9 cellular contexts compared by ENCODE assay signal in the genomic region with DNA sequence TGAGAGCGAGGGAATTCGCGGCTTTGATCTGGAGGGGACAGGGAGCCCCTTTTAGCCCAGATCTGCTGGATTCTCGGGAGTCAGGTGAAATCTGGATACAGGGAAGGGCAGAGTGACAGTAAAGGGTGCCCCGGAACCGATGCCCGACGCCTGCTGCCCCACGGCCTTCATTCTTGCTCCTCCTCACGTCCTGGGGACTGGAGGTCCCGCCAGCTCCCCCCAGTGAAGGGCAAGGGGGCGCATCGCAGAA. TPM values are rescaled to one million over a fixed set of nuclear protein-coding genes. Genes with fewer than 3 reads are reported as not detected.
DNase-seq lines count a peak whose midpoint lies in the region; ATAC-seq, FAIRE-seq and TF ChIP-seq lines count a peak whose summit lies in the region.
"Had no signal": no experiment of that assay in that cellular context is flagged by ENCODE, and none has a peak within 500 bp of the region (broad histone marks: within the 10 kb centered on the region; RNA-seq: fewer than 3 reads in every experiment).

No MANE protein-coding gene starts in this region.

- H3K36me3 ChIP-seq in H7 (replicated peaks; ENCODE audit: control insufficient read depth, insufficient read depth, low read length) (no peaks in the 10 kb centered on the region), keratinocyte (ENCODE audit: control insufficient read depth in 2 of 2, extremely low read depth in 1 of 2, insufficient read depth in 2 of 2, low read length in 2 of 2) (no peaks in the 10 kb centered on the region), kidney (ENCODE audit: control insufficient read depth in 1 of 2, insufficient read depth in 2 of 2, low read length in 2 of 2) (no peaks in the 10 kb centered on the region)
- H3K36me3 ChIP-seq: tibial nerve had no signal

- peak overlapping the region; percentile 94 for H3K27ac Mint-ChIP-seq in activated naive CD8-positive, alpha-beta T cell treated with anti-CD3 and anti-CD28 coated beads, Interleukin-2, amount 50 U/mL, for 24 hours

- dilution Hi-C loops in keratinocyte (cut with MboI; ENCODE audit: extremely low pct_ligation_motif_present, low sequenced_read_pairs): no loop called here

- no peaks in the 10 kb centered on the region for H3K9me1 ChIP-seq in keratinocyte (ENCODE audit: control insufficient read depth, extremely low read depth, insufficient read depth, low read length)

- TF ChIP-seq EP300 in A549 (IDR thresholded peaks at IDR 0.05): no peak

- peaks cover 73% of the 10 kb centered on the region for H3K27me3 Mint-ChIP-seq in activated naive CD8-positive, alpha-beta T cell treated with anti-CD3 and anti-CD28 coated beads, Interleukin-2, amount 50 U/mL, for 24 hours

- 0 out of 2 replicates have a peak, but pooled peaks have one; percentile 16 for TF ChIP-seq POLR2A in A549 (IDR thresholded peaks at IDR 0.05; ENCODE audit: low read length)

- H3K9me3 Mint-ChIP-seq in activated naive CD8-positive, alpha-beta T cell treated with anti-CD3 and anti-CD28 coated beads, Interleukin-2, amount 50 U/mL, for 24 hours: no peaks in the 10 kb centered on the region

- ATAC-seq in A549: peak; percentile 13 to 15
- ATAC-seq in activated naive CD8-positive, alpha-beta T cell treated with anti-CD3 and anti-CD28 coated beads, Interleukin-2, amount 50 U/mL, for 24 hours: no peak

- no peaks in the 10 kb centered on the region for H3K79me2 ChIP-seq in keratinocyte (ENCODE audit: control insufficient read depth, insufficient read depth, low read length)

- H2AFZ ChIP-seq in keratinocyte (ENCODE audit: control insufficient read depth, low read length): peak overlapping the region; percentile 99

- intact Hi-C loops in kidney (cut with DNase I): no loop called here

- TF ChIP-seq RAD21 in A549 (conservative IDR thresholded peaks at IDR 0.05 in 1 of 2, IDR thresholded peaks at IDR 0.05 in 1 of 2): no peak

- H3K27me3 ChIP-seq in H7 (ENCODE audit: control insufficient read depth, insufficient read depth, low read length): peaks cover 22% of the 10 kb centered on the region
- H3K27me3 ChIP-seq in keratinocyte (ENCODE audit: control insufficient read depth, extremely low read depth, insufficient read depth, low read length): no peaks in the 10 kb centered on the region

- H3K4me1 ChIP-seq in A549 (peaks cover 14% of the 10 kb centered on the region), keratinocyte (ENCODE audit: control insufficient read depth, extremely low read depth, insufficient read depth, low read length) (peaks cover 19% of the 10 kb centered on the region), kidney (ENCODE audit: control insufficient read depth in 1 of 2, insufficient read depth in 1 of 2, low read depth in 1 of 2, low read length in 2 of 2) (peaks cover 0 to 6% of the 10 kb centered on the region in 2 donors)

- no peak for TF ChIP-seq CTCF in A549 (IDR thresholded peaks at IDR 0.05)
- no peak for TF ChIP-seq CTCF in keratinocyte (optimal IDR thresholded peaks at IDR 0.05 in 1 of 3, IDR thresholded peaks at IDR 0.05 in 1 of 3, conservative IDR thresholded peaks at IDR 0.05 in 1 of 3; ENCODE audit: extremely low read depth in 1 of 3, insufficient read depth in 2 of 3, low read length in 3 of 3)
- TF ChIP-seq CTCF in kidney (IDR thresholded peaks at IDR 0.05; ENCODE audit: borderline replicate concordance, extremely low read depth, insufficient read depth): no peak

- peaks cover 12% of the 10 kb centered on the region for H3K36me3 Mint-ChIP-seq in activated naive CD8-positive, alpha-beta T cell treated with anti-CD3 and anti-CD28 coated beads, Interleukin-2, amount 50 U/mL, for 24 hours (ENCODE audit: low read depth)

- DNase-seq in A549 (ENCODE audit: low read depth in 1 of 2, low spot score in 1 of 2) (no peak), H7 (no peak), keratinocyte (ENCODE audit: low read depth, low spot score) (no peak), globus pallidus (ENCODE audit: low spot score) (no peak), HTR-8/SVneo (ENCODE audit: insufficient read length, low spot score) (no peak), kidney (no peak)
- no peak for DNase-seq in activated naive CD8-positive, alpha-beta T cell treated with anti-CD3 and anti-CD28 coated beads, Interleukin-2, amount 50 U/mL, for 24 hours
- no peak for DNase-seq in stimulated activated naive CD4-positive, alpha-beta T cell (lab: John Stamatoyannopoulos, UW)

- FAIRE-seq in A549 (lab: Jason Lieb, UNC): no peak
- no peak for FAIRE-seq in keratinocyte (lab: Jason Lieb, UNC)
- FAIRE-seq in HTR-8/SVneo (lab: Jason Lieb, UNC): no peak
- no peak for FAIRE-seq in kidney (lab: Jason Lieb, UNC)

- H3K4me2 ChIP-seq in A549 (peak overlapping the region; percentile 91), keratinocyte (ENCODE audit: control insufficient read depth, extremely low read depth, insufficient read depth, low read depth, low read length) (peak overlapping the region; percentile 90)

- H3K4me3 ChIP-seq in A549 (peak overlapping the region; percentile 71), H7 (ENCODE audit: insufficient read depth, low read depth, low read length) (peak overlapping the region; percentile 85), keratinocyte (ENCODE audit: control insufficient read depth in 2 of 3, extremely low read depth in 1 of 3, insufficient read depth in 2 of 3, low read depth in 1 of 3, low read length in 3 of 3) (peak overlapping the region; percentile 51 to 85 (median 84)), kidney (ENCODE audit: low read length in 2 of 2) (no peak overlapping the region)

- H3K4me1 Mint-ChIP-seq in activated naive CD8-positive, alpha-beta T cell treated with anti-CD3 and anti-CD28 coated beads, Interleukin-2, amount 50 U/mL, for 24 hours: peaks cover 55% of the 10 kb centered on the region

- 0% methylated on average over 5 of the region's 13 CpGs for WGBS in A549 (ENCODE audit: missing lambda C conversion rate)

- CTCF ChIA-PET in A549 (lab: Yijun Ruan, JAX): interaction anchor here (1.3 kb wide), 1 partner anchor 79 kb away, joined by 5 read pairs; no protein-coding TSS in a partner anchor

- no peaks in the 10 kb centered on the region for H4K20me1 ChIP-seq in keratinocyte (ENCODE audit: control insufficient read depth, extremely low read depth, insufficient read depth, low read length)

- POLR2A ChIA-PET in A549 (lab: Yijun Ruan, JAX): interaction anchor here (0.6 to 2.3 kb wide), 5 partner anchors 38 to 269 kb away, joined by 3 to 10 read pairs (median 4); partner anchors contain the start of genes ZNF213 and ZNF263

- H3K27ac ChIP-seq in A549 (peak overlapping the region; percentile 73 to 89), keratinocyte (ENCODE audit: control insufficient read depth, insufficient read depth, low read length) (peak overlapping the region; percentile 70), kidney (ENCODE audit: low read depth in 2 of 2, low read length in 2 of 2) (no peak overlapping the region)
- H3K27ac ChIP-seq: tibial nerve had no signal

- H3K9ac ChIP-seq in keratinocyte (ENCODE audit: control insufficient read depth, extremely low read depth, insufficient read depth, low read length) (peak overlapping the region; percentile 68), kidney (ENCODE audit: low read length in 2 of 2) (no peak overlapping the region)

- H3K4me3 Mint-ChIP-seq in activated naive CD8-positive, alpha-beta T cell treated with anti-CD3 and anti-CD28 coated beads, Interleukin-2, amount 50 U/mL, for 24 hours: peak overlapping the region; percentile 79

- H3K9me3 ChIP-seq in A549 (no peaks in the 10 kb centered on the region), keratinocyte (ENCODE audit: control insufficient read depth, low read depth, low read length) (no peaks in the 10 kb centered on the region), kidney (ENCODE audit: control insufficient read depth in 1 of 2, low read length in 2 of 2) (peaks cover 0 to 2% of the 10 kb centered on the region in 2 donors)

RNA-seq across cellular contexts. Expression of gene OR1F1, which starts 0.6 kb away (rescaled TPM):
- 1.3 and 1.6 TPM in 2 replicates for polyA plus RNA-seq in A549 (2011; rRNA removed)
- 0.63 and 1.1 TPM in 2 replicates for polyA plus RNA-seq in A549 (2012; cell fraction: cytosol; rRNA removed)
- 1.1 and 1.3 TPM in 2 replicates for polyA plus RNA-seq in A549 (2012; cell fraction: nucleus; rRNA removed)
- polyA plus RNA-seq in A549 (2017; fragmentation: RNase III; extraction: RNeasy Plus Mini Kit Qiagen cat#74134 plus additional on column Dnase treatment): 0.20 to 0.34 TPM (median 0.31 TPM) in 3 replicates
- polyA minus RNA-seq in A549 (2011; rRNA and poly(A)+ RNA removed): 3.2 and 4.6 TPM in 2 replicates
- total RNA-seq in H7 (2014; rRNA removed; shearing (Covaris generic)): not detected in 2 replicates
- 0.51 to 0.89 TPM (median 0.58 TPM) in 3 replicates for polyA plus RNA-seq in keratinocyte
- not detected for polyA plus RNA-seq in keratinocyte (2011; ENCODE audit: low read depth)
- 0.55 and 0.56 TPM in 2 replicates for polyA plus RNA-seq in keratinocyte (2011; cell fraction: cytosol; rRNA removed)
- polyA plus RNA-seq in keratinocyte (2011; cell fraction: nucleus; rRNA removed): 1.1 and 1.2 TPM in 2 replicates
- polyA plus RNA-seq in keratinocyte (2012; ENCODE audit: low replicate concordance): 0.29 TPM in 1 of 2 replicates, not detected in the other
- 1.0 to 3.6 TPM (median 2.7 TPM) in 3 replicates for polyA minus RNA-seq in keratinocyte
- polyA minus RNA-seq in keratinocyte (2011; cell fraction: cytosol; rRNA and poly(A)+ RNA removed): not detected
- polyA minus RNA-seq in keratinocyte (2011; cell fraction: nucleus; rRNA and poly(A)+ RNA removed): 0.93 TPM in 1 of 2 replicates, not detected in the other
- not detected for total RNA-seq in kidney
- polyA plus RNA-seq in kidney (ENCODE audit: insufficient read depth, low read depth, low replicate concordance): not detected
- total RNA-seq: tibial nerve had no signal

RNA-seq across cellular contexts. Expression of gene ZNF200, which starts 46.4 kb away (rescaled TPM):
- 7.4 and 7.5 TPM in 2 replicates for polyA plus RNA-seq in A549 (2011; rRNA removed)
- 2.7 and 3.4 TPM in 2 replicates for polyA plus RNA-seq in A549 (2012; cell fraction: cytosol; rRNA removed)
- 3.5 and 4.2 TPM in 2 replicates for polyA plus RNA-seq in A549 (2012; cell fraction: nucleus; rRNA removed)
- polyA plus RNA-seq in A549 (2017; fragmentation: RNase III; extraction: RNeasy Plus Mini Kit Qiagen cat#74134 plus additional on column Dnase treatment): 6.5 to 6.9 TPM (median 6.7 TPM) in 3 replicates
- polyA minus RNA-seq in A549 (2011; rRNA and poly(A)+ RNA removed): 7.5 and 8.6 TPM in 2 replicates
- 9.1 and 13.1 TPM in 2 replicates for total RNA-seq in H7 (2014; rRNA removed; shearing (Covaris generic))
- polyA plus RNA-seq in keratinocyte: 3.1 to 4.7 TPM (median 4.3 TPM) in 3 replicates
- polyA plus RNA-seq in keratinocyte (2011; ENCODE audit: low read depth): 2.2 TPM
- 1.9 and 3.6 TPM in 2 replicates for polyA plus RNA-seq in keratinocyte (2011; cell fraction: cytosol; rRNA removed)
- polyA plus RNA-seq in keratinocyte (2011; cell fraction: nucleus; rRNA removed): 7.4 and 9.2 TPM in 2 replicates
- 4.1 and 4.9 TPM in 2 replicates for polyA plus RNA-seq in keratinocyte (2012; ENCODE audit: low replicate concordance)
- polyA minus RNA-seq in keratinocyte: 2.0 to 6.3 TPM (median 2.7 TPM) in 3 replicates
- 2.5 TPM for polyA minus RNA-seq in keratinocyte (2011; cell fraction: cytosol; rRNA and poly(A)+ RNA removed)
- polyA minus RNA-seq in keratinocyte (2011; cell fraction: nucleus; rRNA and poly(A)+ RNA removed): 4.0 and 6.5 TPM in 2 replicates
- total RNA-seq in kidney: 9.6 TPM
- 3.3 TPM for polyA plus RNA-seq in kidney (ENCODE audit: insufficient read depth, low read depth, low replicate concordance)

RNA-seq across cellular contexts. Expression of gene ZNF213, which starts 53.8 kb away (rescaled TPM):
- polyA plus RNA-seq in A549 (2011; rRNA removed) (0.72 and 1.8 TPM in 2 replicates), A549 (2017; fragmentation: RNase III; extraction: RNeasy Plus Mini Kit Qiagen cat#74134 plus additional on column Dnase treatment) (5.9 to 6.2 TPM (median 6.1 TPM) in 3 replicates), keratinocyte (0.51 to 1.1 TPM (median 0.62 TPM) in 3 replicates), kidney (ENCODE audit: insufficient read depth, low read depth, low replicate concordance) (5.6 TPM)
- polyA plus RNA-seq in A549 (2012; cell fraction: cytosol; rRNA removed): 0.79 and 1.8 TPM in 2 replicates
- 2.2 and 2.3 TPM in 2 replicates for polyA plus RNA-seq in A549 (2012; cell fraction: nucleus; rRNA removed)
- 2.4 and 3.4 TPM in 2 replicates for polyA minus RNA-seq in A549 (2011; rRNA and poly(A)+ RNA removed)
- total RNA-seq in H7 (2014; rRNA removed; shearing (Covaris generic)): 5.5 and 6.3 TPM in 2 replicates
- polyA plus RNA-seq in keratinocyte (2011; ENCODE audit: low read depth): 1.5 TPM
- polyA plus RNA-seq in keratinocyte (2011; cell fraction: cytosol; rRNA removed): 0.77 and 2.4 TPM in 2 replicates
- 1.4 and 2.0 TPM in 2 replicates for polyA plus RNA-seq in keratinocyte (2011; cell fraction: nucleus; rRNA removed)
- polyA plus RNA-seq in keratinocyte (2012; ENCODE audit: low replicate concordance): 6.4 and 6.6 TPM in 2 replicates
- polyA minus RNA-seq in keratinocyte: 1.2 to 4.8 TPM (median 1.5 TPM) in 3 replicates
- 7.5 TPM for polyA minus RNA-seq in keratinocyte (2011; cell fraction: cytosol; rRNA and poly(A)+ RNA removed)
- 2.0 and 2.6 TPM in 2 replicates for polyA minus RNA-seq in keratinocyte (2011; cell fraction: nucleus; rRNA and poly(A)+ RNA removed)
- 12.5 TPM for total RNA-seq in kidney

Comparison
In these comparisons a context has a peak if more than half of its experiments do, and no peak if none do; other contexts are left out.
1. H3K27ac ChIP-seq: peak in A549 (2 of 2) and keratinocyte (single experiment); none in kidney (0 of 2).
2. H3K4me3 ChIP-seq: peak in A549 (single experiment), H7 (single experiment) and keratinocyte (3 of 3); none in kidney (0 of 2).